Comparison of ENCODE assay signal across 1 cellular context in the genomic region with DNA sequence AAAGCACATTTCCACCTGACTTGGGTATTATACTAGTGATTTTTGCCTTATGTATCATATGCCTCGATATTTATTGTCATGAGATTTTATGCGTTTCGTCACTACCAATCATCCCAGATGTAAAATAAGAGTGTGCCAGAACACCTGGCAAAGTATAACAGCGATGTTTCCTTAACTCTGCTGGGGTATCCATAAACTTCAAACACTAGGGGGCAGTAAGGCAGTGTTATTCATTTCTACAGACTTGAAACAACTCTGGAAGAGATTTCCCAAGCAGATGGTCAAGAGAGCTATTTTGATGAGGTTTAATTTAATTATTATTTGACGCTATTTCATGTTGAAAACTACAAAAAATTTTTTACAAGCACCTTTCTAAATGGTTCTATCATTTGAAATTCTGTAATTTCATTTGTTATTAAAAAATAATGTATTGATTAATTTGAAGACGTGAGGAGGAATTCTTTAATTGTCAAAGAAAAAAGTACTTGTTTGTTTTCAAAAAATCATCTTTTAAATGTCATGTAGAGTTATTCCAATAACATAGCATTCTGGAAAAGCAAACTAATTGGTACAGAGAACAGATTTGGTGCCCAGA.
TF ChIP-seq lines count a peak whose summit lies in the region.

No MANE protein-coding gene starts in this region.

TF ChIP-seq in GM12878, 131 proteins besides CTCF, POLR2A, EP300 and RAD21 (continued from another document):
- TF ChIP-seq, protein P1, sequence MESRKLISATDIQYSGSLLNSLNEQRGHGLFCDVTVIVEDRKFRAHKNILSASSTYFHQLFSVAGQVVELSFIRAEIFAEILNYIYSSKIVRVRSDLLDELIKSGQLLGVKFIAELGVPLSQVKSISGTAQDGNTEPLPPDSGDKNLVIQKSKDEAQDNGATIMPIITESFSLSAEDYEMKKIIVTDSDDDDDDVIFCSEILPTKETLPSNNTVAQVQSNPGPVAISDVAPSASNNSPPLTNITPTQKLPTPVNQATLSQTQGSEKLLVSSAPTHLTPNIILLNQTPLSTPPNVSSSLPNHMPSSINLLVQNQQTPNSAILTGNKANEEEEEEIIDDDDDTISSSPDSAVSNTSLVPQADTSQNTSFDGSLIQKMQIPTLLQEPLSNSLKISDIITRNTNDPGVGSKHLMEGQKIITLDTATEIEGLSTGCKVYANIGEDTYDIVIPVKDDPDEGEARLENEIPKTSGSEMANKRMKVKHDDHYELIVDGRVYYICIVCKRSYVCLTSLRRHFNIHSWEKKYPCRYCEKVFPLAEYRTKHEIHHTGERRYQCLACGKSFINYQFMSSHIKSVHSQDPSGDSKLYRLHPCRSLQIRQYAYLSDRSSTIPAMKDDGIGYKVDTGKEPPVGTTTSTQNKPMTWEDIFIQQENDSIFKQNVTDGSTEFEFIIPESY (IDR thresholded peaks at IDR 0.05) = no peak
- TF ChIP-seq CREM (IDR thresholded peaks at IDR 0.05; ENCODE audit: low read depth) (no peak), CEBPB (IDR thresholded peaks at IDR 0.05; ENCODE audit: borderline replicate concordance in 1 of 2, low read depth in 2 of 2, low read length in 2 of 2) (no peak), SIN3A (IDR thresholded peaks at IDR 0.05; ENCODE audit: low read depth, low read length) (no peak)
- TF ChIP-seq, protein P2, sequence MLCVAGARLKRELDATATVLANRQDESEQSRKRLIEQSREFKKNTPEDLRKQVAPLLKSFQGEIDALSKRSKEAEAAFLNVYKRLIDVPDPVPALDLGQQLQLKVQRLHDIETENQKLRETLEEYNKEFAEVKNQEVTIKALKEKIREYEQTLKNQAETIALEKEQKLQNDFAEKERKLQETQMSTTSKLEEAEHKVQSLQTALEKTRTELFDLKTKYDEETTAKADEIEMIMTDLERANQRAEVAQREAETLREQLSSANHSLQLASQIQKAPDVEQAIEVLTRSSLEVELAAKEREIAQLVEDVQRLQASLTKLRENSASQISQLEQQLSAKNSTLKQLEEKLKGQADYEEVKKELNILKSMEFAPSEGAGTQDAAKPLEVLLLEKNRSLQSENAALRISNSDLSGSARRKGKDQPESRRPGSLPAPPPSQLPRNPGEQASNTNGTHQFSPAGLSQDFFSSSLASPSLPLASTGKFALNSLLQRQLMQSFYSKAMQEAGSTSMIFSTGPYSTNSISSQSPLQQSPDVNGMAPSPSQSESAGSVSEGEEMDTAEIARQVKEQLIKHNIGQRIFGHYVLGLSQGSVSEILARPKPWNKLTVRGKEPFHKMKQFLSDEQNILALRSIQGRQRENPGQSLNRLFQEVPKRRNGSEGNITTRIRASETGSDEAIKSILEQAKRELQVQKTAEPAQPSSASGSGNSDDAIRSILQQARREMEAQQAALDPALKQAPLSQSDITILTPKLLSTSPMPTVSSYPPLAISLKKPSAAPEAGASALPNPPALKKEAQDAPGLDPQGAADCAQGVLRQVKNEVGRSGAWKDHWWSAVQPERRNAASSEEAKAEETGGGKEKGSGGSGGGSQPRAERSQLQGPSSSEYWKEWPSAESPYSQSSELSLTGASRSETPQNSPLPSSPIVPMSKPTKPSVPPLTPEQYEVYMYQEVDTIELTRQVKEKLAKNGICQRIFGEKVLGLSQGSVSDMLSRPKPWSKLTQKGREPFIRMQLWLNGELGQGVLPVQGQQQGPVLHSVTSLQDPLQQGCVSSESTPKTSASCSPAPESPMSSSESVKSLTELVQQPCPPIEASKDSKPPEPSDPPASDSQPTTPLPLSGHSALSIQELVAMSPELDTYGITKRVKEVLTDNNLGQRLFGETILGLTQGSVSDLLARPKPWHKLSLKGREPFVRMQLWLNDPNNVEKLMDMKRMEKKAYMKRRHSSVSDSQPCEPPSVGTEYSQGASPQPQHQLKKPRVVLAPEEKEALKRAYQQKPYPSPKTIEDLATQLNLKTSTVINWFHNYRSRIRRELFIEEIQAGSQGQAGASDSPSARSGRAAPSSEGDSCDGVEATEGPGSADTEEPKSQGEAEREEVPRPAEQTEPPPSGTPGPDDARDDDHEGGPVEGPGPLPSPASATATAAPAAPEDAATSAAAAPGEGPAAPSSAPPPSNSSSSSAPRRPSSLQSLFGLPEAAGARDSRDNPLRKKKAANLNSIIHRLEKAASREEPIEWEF (IDR thresholded peaks at IDR 0.05; ENCODE audit: insufficient replicate concordance, low read depth, low read length) = no peak
